In the genomic region with DNA sequence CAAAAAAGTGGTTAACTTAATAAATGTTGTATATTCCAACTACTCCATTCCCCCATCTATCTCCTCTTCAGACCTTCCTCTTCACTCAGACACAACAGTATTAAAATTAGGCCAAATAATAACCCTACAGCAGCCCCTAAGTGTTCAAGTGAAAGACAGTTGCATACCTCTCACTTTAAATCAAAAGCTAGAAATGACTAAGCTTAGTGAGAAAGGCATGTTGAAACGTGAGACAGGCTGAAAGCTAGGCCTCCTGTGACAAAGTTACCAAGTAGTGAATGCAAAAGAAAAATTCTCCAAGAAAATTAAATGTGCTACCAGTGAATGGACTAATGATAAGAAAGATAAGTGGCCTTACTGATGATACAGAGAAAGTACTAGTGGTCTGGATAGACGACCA, we compare ENCODE assay signal across 10 cellular contexts.
DNase-seq lines count a peak whose midpoint lies in the region; ATAC-seq and TF ChIP-seq lines count a peak whose summit lies in the region.
"Had no signal": no experiment of that assay in that cellular context is flagged by ENCODE, and none has a peak within 500 bp of the region (broad histone marks: within the 10 kb centered on the region; RNA-seq: fewer than 3 reads in every experiment).

No MANE protein-coding gene starts in this region.

- ATAC-seq in GM18499 (IDR thresholded peaks at IDR 0.05; ENCODE audit: insufficient read depth, unreplicated experiment) = peak; percentile 61
- ATAC-seq in GM21367 (IDR thresholded peaks at IDR 0.05; ENCODE audit: unreplicated experiment) = peak; percentile 77
- ATAC-seq in HG03354 (IDR thresholded peaks at IDR 0.05; ENCODE audit: poor library complexity, severe bottlenecking, unreplicated experiment) = peak; percentile 77

- no peak for TF ChIP-seq CTCF in epithelial cell of esophagus (IDR thresholded peaks at IDR 0.05; ENCODE audit: insufficient read depth, low read depth, low read length, missing control alignments)

- H3K27ac ChIP-seq in substantia nigra (ENCODE audit: low read depth, low read length, poor library complexity, severe bottlenecking) = no peak overlapping the region

- no peak overlapping the region for H3K4me3 ChIP-seq in epithelial cell of esophagus (ENCODE audit: low read length)

- DNase-seq in epithelial cell of esophagus (ENCODE audit: low read depth) (peak; percentile 62), substantia nigra (lab: John Stamatoyannopoulos, UW) (no peak), NCI-H524 treated with DMSO at 0.1 percent for 48 hours (lab: John Stamatoyannopoulos, UW) (no peak), NCI-H1417 treated with DMSO at 0.1 percent for 48 hours (lab: John Stamatoyannopoulos, UW) (no peak), foreskin melanocyte (no peak)
- DNase-seq: activated naive CD8-positive, alpha-beta T cell treated with anti-CD3 and anti-CD28 coated beads, Interleukin-2, amount 10 ng/mL, durations not matched to agents 7 days and 5 days; DND-41 had no signal
